Comparison of ENCODE assay signal across 8 cellular contexts in genomic region chr4:24488399-24489164, GRCh38.
DNase-seq lines count a peak whose midpoint lies in the region; ATAC-seq and TF ChIP-seq lines count a peak whose summit lies in the region.

No MANE protein-coding gene starts in this region.

- DNase-seq in NCI-H524 (lab: John Stamatoyannopoulos, UW) (peak; percentile 28 to 71), NCI-H524 treated with DMSO at 0.1 percent for 48 hours (lab: John Stamatoyannopoulos, UW) (no peak), NCI-H1694 (lab: John Stamatoyannopoulos, UW) (peak; percentile 62), choroid plexus epithelial cell (ENCODE audit: low read depth) (peak; percentile 80), lower lobe of right lung (peak; percentile 77)
- DNase-seq in activated CD4-positive, CD25-positive, alpha-beta regulatory T cell treated with anti-CD3 and anti-CD28 coated beads, Interleukin-2, amount 50 U/mL, for 16 hours (ENCODE audit: low read depth, low spot score): peak; percentile 21
- peak; percentile 42 for DNase-seq in stimulated activated CD8-positive, alpha-beta memory T cell treated with anti-CD3 and anti-CD28 coated beads, Interleukin-4, amount 100 ng/mL, for 24 hours (ENCODE audit: low read depth)

- intact Hi-C loops in lower lobe of right lung (cut with DNase I): no loop called here

- H3K27ac ChIP-seq in lower lobe of right lung: no peak overlapping the region

- H3K36me3 ChIP-seq in lower lobe of right lung: no peaks in the 10 kb centered on the region

- ATAC-seq in HG02571 (IDR thresholded peaks at IDR 0.05; ENCODE audit: unreplicated experiment): peak; percentile 83
- ATAC-seq in lower lobe of right lung: peak; percentile 80 to 88

- H3K4me3 ChIP-seq in choroid plexus epithelial cell (ENCODE audit: low read depth, low read length): no peak overlapping the region
- H3K4me3 ChIP-seq in lower lobe of right lung: no peak overlapping the region

- no peaks in the 10 kb centered on the region for H3K9me3 ChIP-seq in lower lobe of right lung

- no peaks in the 10 kb centered on the region for H3K27me3 ChIP-seq in lower lobe of right lung (ENCODE audit: low read depth)

- H3K4me1 ChIP-seq in lower lobe of right lung: peaks cover 8% of the 10 kb centered on the region

- peak; percentile 95 for TF ChIP-seq CTCF in choroid plexus epithelial cell (conservative IDR thresholded peaks at IDR 0.05; ENCODE audit: low read depth, low read length)
- peak; percentile 82 for TF ChIP-seq CTCF in lower lobe of right lung (IDR thresholded peaks at IDR 0.05)
